Comparison of ENCODE assay signal across 23 cellular contexts in genomic region chr9:1505489-1505888, GRCh38.
"Had no signal": no experiment of that assay in that cellular context is flagged by ENCODE, and none has a peak within 500 bp of the region (broad histone marks: within the 10 kb centered on the region; RNA-seq: fewer than 3 reads in every experiment).

No MANE protein-coding gene starts in this region.

- H3K4me3 ChIP-seq: heart left ventricle, right lobe of liver, tibial nerve had no signal

- H3K27ac Mint-ChIP-seq: activated CD4-positive, alpha-beta T cell treated with anti-CD3 and anti-CD28 coated beads, Interleukin-2, amount 10 ng/mL, durations not matched to agents 7 days and 5 days; dendritic cell treated with granulocyte-macrophage colony-stimulating factor and Interleukin-4, amounts not matched to agents 40 ng/mL and 50 ng/mL, for 4 days; endodermal cell; immature natural killer cell; nephron; stimulated activated memory B cell treated with anti-CD40 and anti-IgM and Interleukin-4, amounts not matched to agents 10 μg/mL and 1 μg/mL and 100 μg/mL, for 72 hours had no signal

- H3K4me1 ChIP-seq: heart left ventricle, right lobe of liver, tibial nerve had no signal

- DNase-seq: activated CD4-positive, alpha-beta T cell treated with anti-CD3 and anti-CD28 coated beads, Interleukin-2, amount 10 ng/mL, durations not matched to agents 7 days and 5 days; activated CD8-positive, alpha-beta memory T cell treated with anti-CD3 and anti-CD28 coated beads, Interleukin-2, amount 50 U/mL, for 4 hours; activated effector memory CD4-positive, alpha-beta T cell treated with Interleukin-2 at 50 U/mL for 16 hours; activated naive CD4-positive, alpha-beta T cell treated with anti-CD3 and anti-CD28 coated beads, Interleukin-2, amount 50 U/mL, for 16 hours; activated T-cell treated with anti-CD3 and anti-CD28 coated beads, Interleukin-2, amount 50 U/mL, for 1 hour; anterior cingulate cortex; endodermal cell; foreskin fibroblast; heart left ventricle; hypothalamus; immature natural killer cell; kidney; left colon; mammary epithelial cell; posterior cingulate gyrus; right lobe of liver; stimulated activated CD4-positive, alpha-beta T cell treated with anti-CD3 and anti-CD28 coated beads, Interleukin-4, amount 100 ng/mL, for 24 hours had no signal

- H3K36me3 ChIP-seq: heart left ventricle, right lobe of liver, tibial nerve had no signal

- ATAC-seq: esophagus mucosa; heart left ventricle; left colon; right lobe of liver; stimulated activated memory B cell treated with anti-CD40 and anti-IgM and Interleukin-4, amounts not matched to agents 10 μg/mL and 1 μg/mL and 100 μg/mL, for 72 hours had no signal

- H3K36me3 Mint-ChIP-seq: immature natural killer cell; stimulated activated memory B cell treated with anti-CD40 and anti-IgM and Interleukin-4, amounts not matched to agents 10 μg/mL and 1 μg/mL and 100 μg/mL, for 72 hours had no signal

- H3K9me3 ChIP-seq: right lobe of liver had no signal

- H3K27me3 Mint-ChIP-seq: activated CD4-positive, alpha-beta T cell treated with anti-CD3 and anti-CD28 coated beads, Interleukin-2, amount 10 ng/mL, durations not matched to agents 7 days and 5 days; central memory CD8-positive, alpha-beta T cell; dendritic cell treated with granulocyte-macrophage colony-stimulating factor and Interleukin-4, amounts not matched to agents 40 ng/mL and 50 ng/mL, for 4 days; stimulated activated memory B cell treated with anti-CD40 and anti-IgM and Interleukin-4, amounts not matched to agents 10 μg/mL and 1 μg/mL and 100 μg/mL, for 72 hours had no signal

- H3K27me3 ChIP-seq: heart left ventricle, right lobe of liver, tibial nerve had no signal

- H3K4me1 Mint-ChIP-seq: activated CD4-positive, alpha-beta T cell treated with anti-CD3 and anti-CD28 coated beads, Interleukin-2, amount 10 ng/mL, durations not matched to agents 7 days and 5 days; central memory CD8-positive, alpha-beta T cell; endodermal cell; immature natural killer cell; nephron; stimulated activated memory B cell treated with anti-CD40 and anti-IgM and Interleukin-4, amounts not matched to agents 10 μg/mL and 1 μg/mL and 100 μg/mL, for 72 hours had no signal

- H3K4me3 Mint-ChIP-seq: activated CD4-positive, alpha-beta T cell treated with anti-CD3 and anti-CD28 coated beads, Interleukin-2, amount 10 ng/mL, durations not matched to agents 7 days and 5 days; central memory CD8-positive, alpha-beta T cell; dendritic cell treated with granulocyte-macrophage colony-stimulating factor and Interleukin-4, amounts not matched to agents 40 ng/mL and 50 ng/mL, for 4 days; endodermal cell; immature natural killer cell; nephron; stimulated activated memory B cell treated with anti-CD40 and anti-IgM and Interleukin-4, amounts not matched to agents 10 μg/mL and 1 μg/mL and 100 μg/mL, for 72 hours had no signal

- H3K9me3 Mint-ChIP-seq: activated CD4-positive, alpha-beta T cell treated with anti-CD3 and anti-CD28 coated beads, Interleukin-2, amount 10 ng/mL, durations not matched to agents 7 days and 5 days; central memory CD8-positive, alpha-beta T cell; endodermal cell; nephron; stimulated activated memory B cell treated with anti-CD40 and anti-IgM and Interleukin-4, amounts not matched to agents 10 μg/mL and 1 μg/mL and 100 μg/mL, for 72 hours had no signal
